Comparison of ENCODE assay signal across 8 cellular contexts in genomic region chr6:129774697-129775447, GRCh38.
DNase-seq lines count a peak whose midpoint lies in the region; ATAC-seq and TF ChIP-seq lines count a peak whose summit lies in the region.

No MANE protein-coding gene starts in this region.

- TF ChIP-seq CTCF in GM23338 (conservative IDR thresholded peaks at IDR 0.05; ENCODE audit: low read depth in 2 of 2) = peak; percentile 98
- TF ChIP-seq CTCF in left lung (IDR thresholded peaks at IDR 0.05) = peak; percentile 85 to 92

- peak overlapping the region; percentile 44; the same call in 1 of the 2 replicates for H3K4me3 ChIP-seq in GM23338
- no peak overlapping the region for H3K4me3 ChIP-seq in left lung

- peak overlapping the region; percentile 63; the same call in 2 of the 3 replicates for H3K4me3 Mint-ChIP-seq in GM23338

- ATAC-seq in GM23338 = peak; percentile 97
- ATAC-seq in left lung = peak; percentile 98

- no peaks in the 10 kb centered on the region for H3K9me2 ChIP-seq in GM23338 (ENCODE audit: insufficient read depth)

- intact Hi-C loops in left lung (cut with DNase I) = no loop called here

- H3K36me3 ChIP-seq in GM23338 (ENCODE audit: insufficient read depth) (no peaks in the 10 kb centered on the region), left lung (no peaks in the 10 kb centered on the region)

- H2AFZ ChIP-seq in GM23338 = peak overlapping the region; percentile 99

- no peaks in the 10 kb centered on the region for H4K20me1 ChIP-seq in GM23338 (replicated peaks; ENCODE audit: insufficient read depth)

- H3K4me2 ChIP-seq in GM23338 = peak overlapping the region; percentile 77

- no peaks in the 10 kb centered on the region for H3K27me3 ChIP-seq in GM23338 (ENCODE audit: insufficient read depth)
- no peaks in the 10 kb centered on the region for H3K27me3 ChIP-seq in left lung

- no peaks in the 10 kb centered on the region for H3K4me1 ChIP-seq in GM23338 (ENCODE audit: insufficient read depth)
- H3K4me1 ChIP-seq in left lung = no peaks in the 10 kb centered on the region

- H3K79me2 ChIP-seq in GM23338 (replicated peaks; ENCODE audit: insufficient read depth) = no peaks in the 10 kb centered on the region

- H3K36me3 Mint-ChIP-seq in GM23338 (ENCODE audit: low read depth) = no peaks in the 10 kb centered on the region; the same call in 2 of the 3 replicates

- peaks cover 5% of the 10 kb centered on the region; the same call in 1 of the 3 replicates for H3K4me1 Mint-ChIP-seq in GM23338

- peaks cover 0 to 5% of the 10 kb centered on the region in 2 donors for H3K9me3 ChIP-seq in left lung

- no peak overlapping the region for H3K27ac Mint-ChIP-seq in GM23338

- H3K27ac ChIP-seq in GM23338 (ENCODE audit: low read depth) = no peak overlapping the region
- H3K27ac ChIP-seq in left lung = no peak overlapping the region

- peaks cover 2% of the 10 kb centered on the region for H3K27me3 Mint-ChIP-seq in GM23338 (ENCODE audit: insufficient read depth, low read depth, poor library complexity)

- DNase-seq in COR-L47 (lab: John Stamatoyannopoulos, UW) (peak; percentile 63), GM23338 (ENCODE audit: low spot score) (peak; percentile 93), NCI-H2081 treated with DMSO at 0.1 percent for 48 hours (lab: John Stamatoyannopoulos, UW) (peak; percentile 21), UCSD-AML1 (lab: John Stamatoyannopoulos, UW; ENCODE audit: unreplicated experiment) (peak; percentile 55), dermis microvascular lymphatic vessel endothelial cell (ENCODE audit: low read depth in 2 of 2) (peak; percentile 47 to 76), left lung (peak in 1 of 2 donors; percentile 76), OCI-M2 (lab: John Stamatoyannopoulos, UW; ENCODE audit: unreplicated experiment) (no peak)
- peak; percentile 24 for DNase-seq in stimulated activated CD4-positive, alpha-beta T cell treated with anti-CD3 and anti-CD28 coated beads, Interleukin-4, amount 100 ng/mL, for 1 hour

- no peaks in the 10 kb centered on the region for H3F3A ChIP-seq in GM23338 (replicated peaks; ENCODE audit: low read depth)

- H3K9me3 Mint-ChIP-seq in GM23338 = peaks cover 5% of the 10 kb centered on the region; the same call in 2 of the 3 replicates

TF ChIP-seq in GM23338, 12 proteins besides CTCF, POLR2A, EP300 and RAD21:
- peak; percentile 50; the same call in 1 of the 2 replicates for TF ChIP-seq ZNF462 (CRISPR knock-in tag; IDR thresholded peaks at IDR 0.05)
- no peak for TF ChIP-seq STAT1 (IDR thresholded peaks at IDR 0.05; ENCODE audit: unreplicated experiment)
